ENCODE assay signal across 8 cellular contexts in the genomic region with DNA sequence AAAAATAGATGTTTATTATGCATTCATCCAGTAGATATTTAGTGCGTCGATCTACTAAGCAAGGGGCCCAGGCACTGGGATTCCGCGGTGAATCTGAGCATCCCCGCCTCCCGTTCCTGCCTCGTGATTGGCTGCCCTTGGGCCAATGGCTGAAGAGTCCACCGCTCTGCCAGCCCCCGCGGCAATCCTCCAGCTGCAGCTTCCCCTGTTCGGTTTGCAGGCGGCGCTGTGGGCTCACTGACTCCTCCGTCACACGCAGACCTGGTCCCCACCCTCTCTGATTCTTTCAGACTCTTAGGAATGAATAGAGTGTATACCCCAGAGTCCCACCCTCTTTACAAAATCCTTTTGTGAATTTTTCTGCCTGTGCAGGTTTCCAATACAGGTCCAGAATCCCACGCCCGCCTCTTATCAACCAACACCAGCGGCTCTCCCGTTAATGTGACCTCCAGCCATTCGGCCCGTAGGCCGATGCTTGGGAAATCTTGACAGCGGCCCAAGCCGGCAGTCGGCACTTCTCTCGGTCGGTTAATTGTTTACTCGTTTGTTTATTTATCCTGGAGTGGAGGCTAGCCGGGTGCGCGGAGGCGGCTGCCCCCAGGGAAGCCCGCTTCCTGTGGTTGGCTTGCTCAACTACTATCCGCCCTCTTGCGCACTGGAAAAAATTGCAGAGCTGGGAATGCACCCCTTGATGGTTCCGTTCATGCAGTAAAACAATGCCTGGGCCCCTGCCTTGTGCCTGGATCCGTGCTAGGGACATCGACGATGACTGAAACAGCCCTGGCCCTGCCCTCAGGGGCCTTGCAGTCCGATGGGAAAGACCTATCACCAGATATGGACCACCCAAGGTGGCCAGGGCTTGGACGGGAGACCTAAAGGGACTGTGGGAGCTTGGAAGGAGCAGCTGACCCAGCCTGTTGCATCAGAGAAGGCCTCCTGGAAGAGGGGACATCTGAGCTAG. TPM values are rescaled to one million over a fixed set of nuclear protein-coding genes. Genes with fewer than 3 reads are reported as not detected.
DNase-seq lines count a peak whose midpoint lies in the region; TF ChIP-seq lines count a peak whose summit lies in the region.

No MANE protein-coding gene starts in this region.

- H3K4me1 Mint-ChIP-seq in activated T-cell treated with anti-CD3 and anti-CD28 coated beads, Interleukin-2, amount 50 U/mL, for 24 hours (ENCODE audit: low read depth) = peaks cover 30% of the 10 kb centered on the region

- no peaks in the 10 kb centered on the region for H4K20me1 ChIP-seq in PC-9 (ENCODE audit: insufficient read depth)

- peak overlapping the region; percentile 91 for H3K27ac Mint-ChIP-seq in activated T-cell treated with anti-CD3 and anti-CD28 coated beads, Interleukin-2, amount 50 U/mL, for 24 hours

- no peak overlapping the region for H3K4me2 ChIP-seq in PC-9

- BruUV-seq in PC-9 (replicated peaks; lab: Mats Ljungman, UMichigan) = no TSS peak

- POLR2A ChIA-PET in PC-9 (lab: Charles Lee; ENCODE audit: unreplicated experiment) = no interaction called here

- intact Hi-C loops in PC-9 (cut with micrococcal nuclease; ENCODE audit: unreplicated experiment) = loop anchor here (1.0 to 10.0 kb wide), 2 partner anchors 135 to 268 kb away; no protein-coding TSS in a partner anchor

- H3K36me3 ChIP-seq in HUES6 (ENCODE audit: control insufficient read depth, insufficient read depth, low read length) (no peaks in the 10 kb centered on the region), PC-9 (ENCODE audit: low read depth) (no peaks in the 10 kb centered on the region), mucosa of stomach (ENCODE audit: control insufficient read depth, insufficient read depth, low read length) (no peaks in the 10 kb centered on the region)

- peak overlapping the region; percentile 49 for H3K4me3 ChIP-seq in HUES6 (ENCODE audit: low read depth, low read length)
- H3K4me3 ChIP-seq in PC-9 = no peak overlapping the region
- peak overlapping the region; percentile 31 for H3K4me3 ChIP-seq in mucosa of stomach (ENCODE audit: low read length)

- H3K9me3 Mint-ChIP-seq in activated T-cell treated with anti-CD3 and anti-CD28 coated beads, Interleukin-2, amount 50 U/mL, for 24 hours = no peaks in the 10 kb centered on the region

- peaks cover 8% of the 10 kb centered on the region for H3K36me3 Mint-ChIP-seq in activated T-cell treated with anti-CD3 and anti-CD28 coated beads, Interleukin-2, amount 50 U/mL, for 24 hours (ENCODE audit: low read depth)

- H3K4me1 ChIP-seq in HUES6 (ENCODE audit: control insufficient read depth, insufficient read depth, low read length) (peaks cover 7% of the 10 kb centered on the region), PC-9 (replicated peaks; ENCODE audit: insufficient read depth) (peaks cover 14% of the 10 kb centered on the region), mucosa of stomach (ENCODE audit: control insufficient read depth, insufficient read depth, low read length) (peaks cover 7% of the 10 kb centered on the region)

- no peak overlapping the region for H2AFZ ChIP-seq in PC-9

- DNase-seq in AML-193 (lab: John Stamatoyannopoulos, UW) (peak; percentile 53 to 56), GM19240 (ENCODE audit: insufficient read length, low spot score) (peak; percentile 53), PC-9 (peak; percentile 80 to 89), erythroblast (lab: John Stamatoyannopoulos, UW) (peak; percentile 94)
- peak; percentile 91 for DNase-seq in activated T-cell treated with anti-CD3 and anti-CD28 coated beads, Interleukin-2, amount 50 U/mL, for 24 hours
- DNase-seq in stimulated activated CD8-positive, alpha-beta memory T cell treated with anti-CD3 and anti-CD28 coated beads, Interleukin-4, amount 100 ng/mL, for 48 hours = peak; percentile 94

- peak; percentile 68 for TF ChIP-seq CTCF in PC-9 (conservative IDR thresholded peaks at IDR 0.05)

- H3F3A ChIP-seq in PC-9 (ENCODE audit: insufficient read depth, low read depth) = peaks cover 25% of the 10 kb centered on the region

- H3K4me3 Mint-ChIP-seq in activated T-cell treated with anti-CD3 and anti-CD28 coated beads, Interleukin-2, amount 50 U/mL, for 24 hours = peak overlapping the region; percentile 75

- H3K9ac ChIP-seq in HUES6 (ENCODE audit: low read length) (peak overlapping the region; percentile 53), mucosa of stomach (ENCODE audit: low read length) (peak overlapping the region; percentile 59)

- no peaks in the 10 kb centered on the region for H3K9me3 ChIP-seq in HUES6 (ENCODE audit: control insufficient read depth, insufficient read depth, low read depth, low read length)
- H3K9me3 ChIP-seq in PC-9 (ENCODE audit: insufficient read depth, low read depth) = no peaks in the 10 kb centered on the region
- no peaks in the 10 kb centered on the region for H3K9me3 ChIP-seq in mucosa of stomach (ENCODE audit: control insufficient read depth, low read length)

- no peak for TF ChIP-seq POLR2A in erythroblast (IDR thresholded peaks at IDR 0.05; ENCODE audit: low read length)

- H3K27me3 ChIP-seq in HUES6 (ENCODE audit: control insufficient read depth, insufficient read depth, low read length) (no peaks in the 10 kb centered on the region), PC-9 (ENCODE audit: insufficient read depth, low read depth) (no peaks in the 10 kb centered on the region), mucosa of stomach (ENCODE audit: control insufficient read depth, insufficient read depth, low read length) (no peaks in the 10 kb centered on the region)

- H3K27ac ChIP-seq in HUES6 (ENCODE audit: low read depth, low read length) (peak overlapping the region; percentile 3; the same call in 1 of the 2 replicates), PC-9 (no peak overlapping the region)

- H3K27me3 Mint-ChIP-seq in activated T-cell treated with anti-CD3 and anti-CD28 coated beads, Interleukin-2, amount 50 U/mL, for 24 hours = no peaks in the 10 kb centered on the region

- H3K79me2 ChIP-seq in PC-9 (ENCODE audit: low read depth) = peaks cover 9% of the 10 kb centered on the region; the same call in 1 of the 2 replicates

- no peaks in the 10 kb centered on the region for H3K9me2 ChIP-seq in PC-9 (ENCODE audit: insufficient read depth)

- CTCF ChIA-PET in PC-9 (lab: Charles Lee) = interaction anchor here (0.7 to 1.4 kb wide), 6 partner anchors 12 to 157 kb away, joined by 3 to 10 read pairs (median 3); no protein-coding TSS in a partner anchor

RNA-seq across cellular contexts. Expression of gene ARHGAP35, which starts 4.5 kb away (rescaled TPM):
- total RNA-seq in PC-9 (2021) = 87.8 and 104 TPM in 2 replicates

RNA-seq across cellular contexts. Expression of gene AP2S1, which starts 5.7 kb away (rescaled TPM):
- 332 and 411 TPM in 2 replicates for total RNA-seq in PC-9 (2021)
